Comparison of ENCODE assay signal across 20 cellular contexts in genomic region chr4:10971800-10972398, GRCh38.
DNase-seq lines count a peak whose midpoint lies in the region; ATAC-seq and TF ChIP-seq lines count a peak whose summit lies in the region.
"Had no signal": no experiment of that assay in that cellular context is flagged by ENCODE, and none has a peak within 500 bp of the region (broad histone marks: within the 10 kb centered on the region; RNA-seq: fewer than 3 reads in every experiment).

No MANE protein-coding gene starts in this region.

- WGBS in mammary epithelial cell (ENCODE audit: low coverage, missing lambda C conversion rate): 63% methylated on average over 3 of the region's 3 CpGs

- intact Hi-C loops in mammary epithelial cell (cut with micrococcal nuclease): no loop called here

- no peak overlapping the region for H2AFZ ChIP-seq in mammary epithelial cell (ENCODE audit: low read depth, low read length)
- H2AFZ ChIP-seq: GM23248 had no signal

- no peak overlapping the region for H3K4me3 ChIP-seq in mammary epithelial cell (replicated peaks in 1 of 3; ENCODE audit: insufficient read depth in 1 of 3, low read depth in 2 of 3, low read length in 3 of 3)
- H3K4me3 ChIP-seq: GM23248, HAP-1 had no signal

- BruUV-seq in mammary epithelial cell (replicated peaks; lab: Mats Ljungman, UMichigan): no TSS peak

- no peak overlapping the region for H3K4me2 ChIP-seq in mammary epithelial cell (ENCODE audit: insufficient read depth, low read depth, low read length)
- H3K4me2 ChIP-seq: KMS-11 had no signal

- H3K9me3 ChIP-seq in mammary epithelial cell (replicated peaks; ENCODE audit: insufficient read depth, low read length): no peaks in the 10 kb centered on the region
- H3K9me3 ChIP-seq: HAP-1 had no signal

- no peaks in the 10 kb centered on the region for H4K20me1 ChIP-seq in mammary epithelial cell (ENCODE audit: insufficient read depth, low read length)

- no peak for TF ChIP-seq CTCF in mammary epithelial cell (conservative IDR thresholded peaks at IDR 0.05 in 1 of 2, IDR thresholded peaks at IDR 0.05 in 1 of 2; ENCODE audit: extremely low read depth in 1 of 2, insufficient read depth in 1 of 2, low read depth in 1 of 2, low read length in 2 of 2)
- TF ChIP-seq CTCF in foreskin keratinocyte (conservative IDR thresholded peaks at IDR 0.05): no peak

- ATAC-seq in foreskin keratinocyte (peak; percentile 78), HG02870 (IDR thresholded peaks at IDR 0.05; ENCODE audit: unreplicated experiment) (no peak)
- ATAC-seq: T-cell had no signal

- H3K27me3 ChIP-seq in mammary epithelial cell (ENCODE audit: insufficient read depth, low read length): no peaks in the 10 kb centered on the region
- peaks cover 2% of the 10 kb centered on the region for H3K27me3 ChIP-seq in foreskin keratinocyte

- H3K4me1 ChIP-seq in mammary epithelial cell (ENCODE audit: insufficient read depth, low read length): no peaks in the 10 kb centered on the region
- no peaks in the 10 kb centered on the region for H3K4me1 ChIP-seq in foreskin keratinocyte
- H3K4me1 ChIP-seq: HAP-1 had no signal

- H3K36me3 ChIP-seq in mammary epithelial cell (ENCODE audit: insufficient read depth, low read length): no peaks in the 10 kb centered on the region
- H3K36me3 ChIP-seq: HAP-1 had no signal

- no peaks in the 10 kb centered on the region for H3K79me2 ChIP-seq in mammary epithelial cell (ENCODE audit: insufficient read depth, low read length)

- CTCF ChIA-PET in mammary epithelial cell (lab: Charles Lee; ENCODE audit: low non-redundant PET): no interaction called here

- dilution Hi-C loops in mammary epithelial cell (cut with HindIII; ENCODE audit: low sequenced_read_pairs): loop anchor here (5.0 kb wide), 1 partner anchor 70 kb away; no protein-coding TSS in a partner anchor

- DNase-seq in ELR (ENCODE audit: low read depth) (peak; percentile 9), LHCN-M2 (ENCODE audit: low read depth) (peak; percentile 43), mammary epithelial cell (peak; percentile 25), foreskin keratinocyte (peak in 1 of 2 donors; percentile 65), islet precursor cell (no peak), cerebellar nuclear complex (lab: John Stamatoyannopoulos, UW) (no peak)
- DNase-seq: CD4-positive, CD25-positive, alpha-beta regulatory T cell; EL; GM23248; MV-4-11; NCI-H1105 treated with DMSO at 0.1 percent for 48 hours; NCI-H2081; NCI-H774; NK-92 treated with Interleukin-12 subunit alpha and Interleukin-12 subunit beta, amount 100 ng/mL, for 24 hours; T-cell had no signal

- H3K9ac ChIP-seq in mammary epithelial cell (ENCODE audit: insufficient read depth, low read length): no peak overlapping the region
- H3K9ac ChIP-seq: GM23248, KMS-11 had no signal

- H3K27ac ChIP-seq in mammary epithelial cell (ENCODE audit: insufficient read depth, low read depth, low read length): no peak overlapping the region
- peak overlapping the region; percentile 46 for H3K27ac ChIP-seq in foreskin keratinocyte
- H3K27ac ChIP-seq: GM23248, HL-60, KMS-11, RWPE1 had no signal

- in situ Hi-C loops in mammary epithelial cell (cut with MboI; ENCODE audit: low sequenced_read_pairs in 2 of 2): no loop called here

Comparison
In these comparisons a context has a peak if more than half of its experiments do, and no peak if none do; other contexts are left out.
1. DNase-seq: peak in ELR (single experiment), LHCN-M2 (single experiment) and mammary epithelial cell (single experiment); none in islet precursor cell (single experiment) and cerebellar nuclear complex (0 of 2).